10 cellular contexts compared by ENCODE assay signal in the genomic region with DNA sequence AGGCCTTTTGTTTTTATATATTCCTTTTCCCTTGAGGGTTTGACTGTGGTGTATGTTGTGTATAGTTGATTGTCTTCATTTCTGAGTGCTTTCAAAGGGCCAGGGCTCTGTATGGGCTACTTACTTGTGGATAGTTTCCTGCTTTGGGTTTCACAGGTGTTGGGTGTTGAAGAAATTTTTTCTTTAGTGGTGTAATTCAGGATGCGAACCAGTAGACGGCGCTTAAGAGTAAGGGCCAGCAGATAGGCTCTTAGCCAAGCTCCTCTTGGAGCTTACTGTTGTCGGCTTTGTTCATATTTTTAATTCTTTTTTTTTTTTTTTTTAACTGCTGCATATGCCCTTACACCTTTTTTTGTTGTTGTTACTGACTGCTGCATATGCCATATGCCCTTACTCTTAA.
A peak's percentile ranks its signal among the peaks of the same experiment; 100 is the strongest.
DNase-seq lines count a peak whose midpoint lies in the region; ATAC-seq and TF ChIP-seq lines count a peak whose summit lies in the region.
"Had no signal": no experiment of that assay in that cellular context is flagged by ENCODE, and none has a peak within 500 bp of the region (broad histone marks: within the 10 kb centered on the region; RNA-seq: fewer than 3 reads in every experiment).

No MANE protein-coding gene starts in this region.

- H3K4me1 Mint-ChIP-seq in MCF 10A (ENCODE audit: insufficient read depth, unreplicated experiment), result no peaks in the 10 kb centered on the region

- CTCF ChIA-PET in MCF 10A (lab: Yijun Ruan, JAX), result interaction anchor here (0.6 to 2.7 kb wide), 16 partner anchors 10 to 1282 kb away, joined by 3 to 13 read pairs (median 3); no protein-coding TSS in a partner anchor

- no peak overlapping the region for H3K4me3 Mint-ChIP-seq in MCF 10A (ENCODE audit: unreplicated experiment)

- no peaks in the 10 kb centered on the region for H3K36me3 ChIP-seq in breast epithelium

- no peak overlapping the region for H3K4me3 ChIP-seq in breast epithelium
- H3K4me3 ChIP-seq in epithelial cell of proximal tubule (ENCODE audit: low read depth, low read length), result no peak overlapping the region

- no peaks in the 10 kb centered on the region for H3K4me1 ChIP-seq in breast epithelium

- DNase-seq in MCF 10A (ENCODE audit: unreplicated experiment) (peak; percentile 51), breast epithelium (ENCODE audit: low spot score in 2 of 2) (no peak), epithelial cell of proximal tubule (ENCODE audit: low read depth) (no peak), dedifferentiated amniotic fluid mesenchymal stem cell (ENCODE audit: extremely low spot score) (no peak), cortex of kidney (lab: John Stamatoyannopoulos, UW) (no peak)
- DNase-seq: COR-L47 had no signal

- no peaks in the 10 kb centered on the region for H3K36me3 Mint-ChIP-seq in MCF 10A (ENCODE audit: insufficient read depth, unreplicated experiment)

- TF ChIP-seq CTCF in MCF 10A (IDR thresholded peaks at IDR 0.05; ENCODE audit: unreplicated experiment), result peak; percentile 67
- no peak for TF ChIP-seq CTCF in breast epithelium (IDR thresholded peaks at IDR 0.05)
- peak; percentile 79 for TF ChIP-seq CTCF in LNCAP (IDR thresholded peaks at IDR 0.05)
- peak; percentile 76 for TF ChIP-seq CTCF in epithelial cell of proximal tubule (conservative IDR thresholded peaks at IDR 0.05; ENCODE audit: low read depth, low read length)

- no peak overlapping the region for H3K27ac ChIP-seq in breast epithelium
- H3K27ac ChIP-seq: epithelial cell of prostate had no signal

- POLR2A ChIA-PET in MCF 10A (lab: Yijun Ruan, JAX), result no interaction called here

- no peak overlapping the region for H3K27ac Mint-ChIP-seq in MCF 10A (ENCODE audit: low read depth, unreplicated experiment)

- intact Hi-C loops in MCF 10A (cut with micrococcal nuclease) (loop anchor here (2.0 to 5.0 kb wide), 2 partner anchors 121 to 365 kb away; no protein-coding TSS in a partner anchor), breast epithelium (cut with DNase I; ENCODE audit: low total_unique reads) (no loop called here)

- ATAC-seq in HG03469 (IDR thresholded peaks at IDR 0.05; ENCODE audit: unreplicated experiment) (no peak), HG03097 (IDR thresholded peaks at IDR 0.05; ENCODE audit: low FRiP score, unreplicated experiment) (no peak)

- no peak for TF ChIP-seq POLR2A in breast epithelium (IDR thresholded peaks at IDR 0.05)

- peaks cover 8% of the 10 kb centered on the region for H3K9me3 Mint-ChIP-seq in MCF 10A (ENCODE audit: unreplicated experiment)

- no peaks in the 10 kb centered on the region for H3K27me3 ChIP-seq in breast epithelium

- no TSS peak for BruUV-seq in MCF 10A (replicated peaks; lab: Mats Ljungman, UMichigan)

- peaks cover 0 to 17% of the 10 kb centered on the region in 2 donors for H3K9me3 ChIP-seq in breast epithelium

- peaks cover 21% of the 10 kb centered on the region for H3K27me3 Mint-ChIP-seq in MCF 10A (ENCODE audit: insufficient read depth, unreplicated experiment)

Comparison
In these comparisons a context has a peak if more than half of its experiments do, and no peak if none do; other contexts are left out.
1. CTCF ChIP-seq: peak in MCF 10A (single experiment), LNCAP (single experiment) and epithelial cell of proximal tubule (single experiment); none in breast epithelium (0 of 3).